ENCODE assay signal across 13 cellular contexts in the genomic region with DNA sequence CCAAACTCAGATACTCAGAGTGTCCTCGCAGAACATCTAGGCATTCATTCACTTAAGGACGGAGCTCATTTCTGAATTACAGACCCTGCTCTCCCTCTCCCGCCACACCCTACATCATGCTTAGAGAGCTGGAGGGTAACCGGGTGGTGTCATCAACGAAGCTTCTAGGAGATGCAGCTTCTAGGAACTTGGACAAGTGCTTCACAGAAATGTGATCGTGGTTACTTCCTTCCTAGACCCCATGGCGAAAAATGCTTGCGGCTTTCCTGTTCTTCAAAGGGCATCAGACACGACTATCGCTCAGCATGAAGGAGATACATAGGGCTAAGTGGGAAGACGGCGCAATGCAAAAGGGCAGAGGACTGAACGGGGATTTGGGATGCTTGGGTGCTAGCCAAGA.
DNase-seq lines count a peak whose midpoint lies in the region; ATAC-seq and TF ChIP-seq lines count a peak whose summit lies in the region.
"Had no signal": no experiment of that assay in that cellular context is flagged by ENCODE, and none has a peak within 500 bp of the region (broad histone marks: within the 10 kb centered on the region; RNA-seq: fewer than 3 reads in every experiment).

No MANE protein-coding gene starts in this region.

- no peak for DNase-seq in activated naive CD4-positive, alpha-beta T cell treated with anti-CD3 and anti-CD28 coated beads, Interleukin-2, amount 50 U/mL, for 16 hours
- peak; percentile 82 for DNase-seq in activated CD8-positive, alpha-beta T cell treated with anti-CD3 and anti-CD28 coated beads, Interleukin-2, amount 10 ng/mL, durations not matched to agents 7 days and 5 days
- DNase-seq in lower lobe of right lung (no peak), upper lobe of right lung (no peak), SHP77 treated with DMSO at 0.1 percent for 48 hours (lab: John Stamatoyannopoulos, UW) (no peak), T-helper 9 cell (no peak)
- DNase-seq: NCI-H774; psoas muscle; stimulated activated CD4-positive, alpha-beta T cell treated with anti-CD3 and anti-CD28 coated beads, Interleukin-2, amount 100 ng/mL, for 48 hours had no signal

- peaks cover 24% of the 10 kb centered on the region for H3K4me1 ChIP-seq in lower lobe of right lung
- peaks cover 11% of the 10 kb centered on the region for H3K4me1 ChIP-seq in upper lobe of right lung
- H3K4me1 ChIP-seq: SJSA1 had no signal

- H3K27me3 ChIP-seq in lower lobe of right lung (ENCODE audit: low read depth) (no peaks in the 10 kb centered on the region), upper lobe of right lung (no peaks in the 10 kb centered on the region)
- H3K27me3 ChIP-seq: SJSA1 had no signal

- CTCF ChIA-PET in activated CD8-positive, alpha-beta T cell treated with anti-CD3 and anti-CD28 coated beads, Interleukin-2, amount 10 ng/mL, durations not matched to agents 7 days and 5 days (lab: Charles Lee), result interaction anchor here (1.4 to 2.6 kb wide), 4 partner anchors 10 to 88 kb away, joined by 4 to 10 read pairs (median 6); no protein-coding TSS in a partner anchor

- H3K36me3 Mint-ChIP-seq in activated naive CD4-positive, alpha-beta T cell treated with anti-CD3 and anti-CD28 coated beads, Interleukin-2, amount 50 U/mL, for 24 hours, result no peaks in the 10 kb centered on the region
- H3K36me3 Mint-ChIP-seq in activated CD8-positive, alpha-beta T cell treated with anti-CD3 and anti-CD28 coated beads, Interleukin-2, amount 10 ng/mL, durations not matched to agents 7 days and 5 days (ENCODE audit: low read depth), result peaks cover 34% of the 10 kb centered on the region

- H3K9me3 ChIP-seq in lower lobe of right lung (no peaks in the 10 kb centered on the region), upper lobe of right lung (no peaks in the 10 kb centered on the region)
- H3K9me3 ChIP-seq: psoas muscle, SJSA1 had no signal

- POLR2A ChIA-PET in activated CD8-positive, alpha-beta T cell treated with anti-CD3 and anti-CD28 coated beads, Interleukin-2, amount 10 ng/mL, durations not matched to agents 7 days and 5 days (lab: Charles Lee), result interaction anchor here (0.6 to 3.1 kb wide), 3 partner anchors 11 to 257 kb away, joined by 4 to 10 read pairs (median 5); no protein-coding TSS in a partner anchor

- ATAC-seq in activated CD8-positive, alpha-beta T cell treated with anti-CD3 and anti-CD28 coated beads, Interleukin-2, amount 10 ng/mL, durations not matched to agents 7 days and 5 days, result peak; percentile 91
- ATAC-seq in lower lobe of right lung, result peak; percentile 38 to 54
- peak; percentile 72 for ATAC-seq in upper lobe of right lung
- ATAC-seq in GM19035 (IDR thresholded peaks at IDR 0.05; ENCODE audit: unreplicated experiment), result no peak
- ATAC-seq: activated CD4-positive, CD25-positive, alpha-beta regulatory T cell treated with anti-CD3 and anti-CD28 coated beads, Interleukin-2, amount 50 U/mL, for 24 hours had no signal

- TF ChIP-seq CTCF in lower lobe of right lung (IDR thresholded peaks at IDR 0.05) (no peak), upper lobe of right lung (IDR thresholded peaks at IDR 0.05) (no peak)

- H3K9me3 Mint-ChIP-seq in activated naive CD4-positive, alpha-beta T cell treated with anti-CD3 and anti-CD28 coated beads, Interleukin-2, amount 50 U/mL, for 24 hours, result no peaks in the 10 kb centered on the region
- peaks cover 8% of the 10 kb centered on the region for H3K9me3 Mint-ChIP-seq in activated CD8-positive, alpha-beta T cell treated with anti-CD3 and anti-CD28 coated beads, Interleukin-2, amount 10 ng/mL, durations not matched to agents 7 days and 5 days (ENCODE audit: insufficient read depth)

- no peaks in the 10 kb centered on the region for H3K36me3 ChIP-seq in lower lobe of right lung
- no peaks in the 10 kb centered on the region for H3K36me3 ChIP-seq in upper lobe of right lung
- H3K36me3 ChIP-seq: SJSA1 had no signal

- no peaks in the 10 kb centered on the region for H3K27me3 Mint-ChIP-seq in activated naive CD4-positive, alpha-beta T cell treated with anti-CD3 and anti-CD28 coated beads, Interleukin-2, amount 50 U/mL, for 24 hours
- H3K27me3 Mint-ChIP-seq in activated CD8-positive, alpha-beta T cell treated with anti-CD3 and anti-CD28 coated beads, Interleukin-2, amount 10 ng/mL, durations not matched to agents 7 days and 5 days (ENCODE audit: low read depth), result no peaks in the 10 kb centered on the region

- no peak overlapping the region for H3K4me3 ChIP-seq in lower lobe of right lung
- no peak overlapping the region for H3K4me3 ChIP-seq in upper lobe of right lung
- H3K4me3 ChIP-seq: psoas muscle, SJSA1 had no signal

- intact Hi-C loops in lower lobe of right lung (cut with DNase I) (no loop called here), upper lobe of right lung (cut with DNase I) (no loop called here)

- peak overlapping the region; percentile 72 for H3K4me3 Mint-ChIP-seq in activated naive CD4-positive, alpha-beta T cell treated with anti-CD3 and anti-CD28 coated beads, Interleukin-2, amount 50 U/mL, for 24 hours
- H3K4me3 Mint-ChIP-seq in activated CD8-positive, alpha-beta T cell treated with anti-CD3 and anti-CD28 coated beads, Interleukin-2, amount 10 ng/mL, durations not matched to agents 7 days and 5 days, result peak overlapping the region; percentile 53

- H3K4me1 Mint-ChIP-seq in activated naive CD4-positive, alpha-beta T cell treated with anti-CD3 and anti-CD28 coated beads, Interleukin-2, amount 50 U/mL, for 24 hours, result peaks cover 24% of the 10 kb centered on the region
- peaks cover 43% of the 10 kb centered on the region for H3K4me1 Mint-ChIP-seq in activated CD8-positive, alpha-beta T cell treated with anti-CD3 and anti-CD28 coated beads, Interleukin-2, amount 10 ng/mL, durations not matched to agents 7 days and 5 days (ENCODE audit: low read depth)

- H3K27ac Mint-ChIP-seq in activated naive CD4-positive, alpha-beta T cell treated with anti-CD3 and anti-CD28 coated beads, Interleukin-2, amount 50 U/mL, for 24 hours, result peak overlapping the region; percentile 53
- H3K27ac Mint-ChIP-seq in activated CD8-positive, alpha-beta T cell treated with anti-CD3 and anti-CD28 coated beads, Interleukin-2, amount 10 ng/mL, durations not matched to agents 7 days and 5 days, result peak overlapping the region; percentile 97

- H3K27ac ChIP-seq in lower lobe of right lung (no peak overlapping the region), upper lobe of right lung (no peak overlapping the region)
- H3K27ac ChIP-seq: psoas muscle, SJSA1 had no signal
